ENCODE assay signal across 13 cellular contexts in genomic region chr6:113361014-113361645, GRCh38.
DNase-seq lines count a peak whose midpoint lies in the region; ATAC-seq and TF ChIP-seq lines count a peak whose summit lies in the region.
"Had no signal": no experiment of that assay in that cellular context is flagged by ENCODE, and none has a peak within 500 bp of the region (broad histone marks: within the 10 kb centered on the region; RNA-seq: fewer than 3 reads in every experiment).

No MANE protein-coding gene starts in this region.

- TF ChIP-seq EP300 in gastroesophageal sphincter (IDR thresholded peaks at IDR 0.05), result no peak
- TF ChIP-seq EP300 in transverse colon (IDR thresholded peaks at IDR 0.05; ENCODE audit: low read depth), result no peak

- no peaks in the 10 kb centered on the region for H3K79me2 ChIP-seq in osteoblast (ENCODE audit: insufficient read depth, low read length)

- H3K27ac ChIP-seq in osteoblast (ENCODE audit: low read depth, low read length) (peak overlapping the region; percentile 96), gastroesophageal sphincter (no peak overlapping the region), transverse colon (no peak overlapping the region)

- ATAC-seq in GM18861 (IDR thresholded peaks at IDR 0.05; ENCODE audit: unreplicated experiment) (peak; percentile 55), gastroesophageal sphincter (no peak)
- ATAC-seq: activated naive CD4-positive, alpha-beta T cell treated with anti-CD3 and anti-CD28 coated beads, Interleukin-2, amount 50 U/mL, for 72 hours had no signal

- TF ChIP-seq POLR2A in gastroesophageal sphincter (IDR thresholded peaks at IDR 0.05) (no peak), transverse colon (IDR thresholded peaks at IDR 0.05) (no peak)

- TF ChIP-seq CTCF in choroid plexus epithelial cell (conservative IDR thresholded peaks at IDR 0.05; ENCODE audit: low read depth, low read length) (no peak), osteoblast (IDR thresholded peaks at IDR 0.05; ENCODE audit: extremely low read depth, low read depth, low read length) (no peak), gastroesophageal sphincter (IDR thresholded peaks at IDR 0.05) (no peak), transverse colon (IDR thresholded peaks at IDR 0.05) (no peak)

- H3K9me3 ChIP-seq in osteoblast (ENCODE audit: low read depth, low read length), result no peaks in the 10 kb centered on the region
- H3K9me3 ChIP-seq in gastroesophageal sphincter, result no peaks in the 10 kb centered on the region
- no peaks in the 10 kb centered on the region for H3K9me3 ChIP-seq in transverse colon

- intact Hi-C loops in transverse colon (cut with DNase I; ENCODE audit: low total_unique reads), result no loop called here

- DNase-seq in NCI-H2029 (lab: John Stamatoyannopoulos, UW) (peak; percentile 81), choroid plexus epithelial cell (ENCODE audit: low read depth) (peak; percentile 79), osteoblast (ENCODE audit: insufficient read length, low spot score, missing footprints) (peak; percentile 19), inferior parietal cortex (ENCODE audit: extremely low spot score) (no peak), transverse colon (no peak), NK-92 (lab: John Stamatoyannopoulos, UW; ENCODE audit: unreplicated experiment) (no peak)
- DNase-seq: midbrain; OCI-M1; stimulated activated CD4-positive, alpha-beta T cell treated with anti-CD3 and anti-CD28 coated beads, Interleukin-12 subunit alpha, Interleukin-12 subunit beta, amount 100 ng/mL, for 4 hours; stimulated activated naive CD4-positive, alpha-beta T cell had no signal

- peaks cover 65% of the 10 kb centered on the region for H3K4me1 ChIP-seq in osteoblast (ENCODE audit: insufficient read depth, low read length)
- H3K4me1 ChIP-seq in gastroesophageal sphincter, result peaks cover 0 to 6% (median 0%) of the 10 kb centered on the region in 3 donors
- H3K4me1 ChIP-seq in transverse colon, result peaks cover 3 to 17% (median 8%) of the 10 kb centered on the region in 4 donors

- no peak overlapping the region for H3K4me3 ChIP-seq in choroid plexus epithelial cell (ENCODE audit: low read depth, low read length)
- no peak overlapping the region for H3K4me3 ChIP-seq in osteoblast (ENCODE audit: insufficient read depth, low read length)
- no peak overlapping the region for H3K4me3 ChIP-seq in gastroesophageal sphincter
- H3K4me3 ChIP-seq in transverse colon, result no peak overlapping the region

- in situ Hi-C loops in transverse colon (cut with MboI; ENCODE audit: low pct_ligation_motif_present in 1 of 4, low pct_unique_long_range_greater_than_20kb in 1 of 4, low sequenced_read_pairs in 3 of 4), result no loop called here

- H3K36me3 ChIP-seq in osteoblast (ENCODE audit: insufficient read depth, low read length), result no peaks in the 10 kb centered on the region
- no peaks in the 10 kb centered on the region for H3K36me3 ChIP-seq in gastroesophageal sphincter
- H3K36me3 ChIP-seq in transverse colon, result no peaks in the 10 kb centered on the region

- H2AFZ ChIP-seq in osteoblast (ENCODE audit: low read length), result peak overlapping the region; percentile 65

- H3K27me3 ChIP-seq in osteoblast (ENCODE audit: insufficient read depth, low read length), result no peaks in the 10 kb centered on the region
- no peaks in the 10 kb centered on the region for H3K27me3 ChIP-seq in gastroesophageal sphincter
- H3K27me3 ChIP-seq in transverse colon, result no peaks in the 10 kb centered on the region

- WGBS in gastroesophageal sphincter (ENCODE audit: low coverage in 1 of 2), 2 donors, result 77 to 88% methylated on average over 7 to 8 of the region's 8 CpGs
- WGBS in transverse colon (ENCODE audit: low coverage in 1 of 2), 2 donors, result 74 to 84% methylated on average over 6 to 8 of the region's 8 CpGs

- H3K4me2 ChIP-seq in osteoblast (ENCODE audit: insufficient read depth, low read length), result peak overlapping the region; percentile 53

- H4K20me1 ChIP-seq in osteoblast (ENCODE audit: insufficient read depth, low read length), result no peaks in the 10 kb centered on the region

Comparison
In these comparisons a context has a peak if more than half of its experiments do, and no peak if none do; other contexts are left out.
1. DNase-seq: peak in NCI-H2029 (single experiment), choroid plexus epithelial cell (single experiment) and osteoblast (single experiment); none in inferior parietal cortex (single experiment), transverse colon (single experiment) and NK-92 (single experiment).